In genomic region chr20:44643154-44643519, GRCh38 we compare ENCODE assay signal across 11 cellular contexts. TPM values are rescaled to one million over a fixed set of nuclear protein-coding genes. Genes with fewer than 3 reads are reported as not detected.
DNase-seq lines count a peak whose midpoint lies in the region; ATAC-seq and TF ChIP-seq lines count a peak whose summit lies in the region.
"Had no signal": no experiment of that assay in that cellular context is flagged by ENCODE, and none has a peak within 500 bp of the region (broad histone marks: within the 10 kb centered on the region; RNA-seq: fewer than 3 reads in every experiment).

No MANE protein-coding gene starts in this region.

- whole genome bisulfite sequencing in right lobe of liver (ENCODE audit: insufficient coverage, low coverage, low lambda C conversion rate, missing lambda C conversion rate) = no CpG with 5 or more reads among the region's 1 CpG

- H3K4me1 ChIP-seq in right lobe of liver = peaks cover 0 to 15% (median 4%) of the 10 kb centered on the region in 4 donors

- no peak overlapping the region for H3K4me3 Mint-ChIP-seq in activated naive CD4-positive, alpha-beta T cell treated with anti-CD3 and anti-CD28 coated beads for 36 hours
- H3K4me3 Mint-ChIP-seq in activated naive CD8-positive, alpha-beta T cell treated with anti-CD3 and anti-CD28 coated beads, Interleukin-2, amount 10 ng/mL, durations not matched to agents 7 days and 5 days = peak overlapping the region; percentile 60

- intact Hi-C loops in activated naive CD4-positive, alpha-beta T cell treated with anti-CD3 and anti-CD28 coated beads for 36 hours (cut with micrococcal nuclease) = loop anchor here (5.0 to 10.0 kb wide), 3 partner anchors 244 to 1912 kb away; partner anchors contain the start of genes OCSTAMP and YWHAB
- intact Hi-C loops in right lobe of liver (cut with DNase I) = no loop called here

- no peak overlapping the region for H3K4me3 ChIP-seq in right lobe of liver

- H3K27ac ChIP-seq in right lobe of liver (peak overlapping the region; percentile 35 to 49 (median 47)), temporal lobe (ENCODE audit: low read depth, low read length) (peak overlapping the region; percentile 63)
- H3K27ac ChIP-seq: neutrophil had no signal

- POLR2A ChIA-PET in activated naive CD8-positive, alpha-beta T cell treated with anti-CD3 and anti-CD28 coated beads, Interleukin-2, amount 10 ng/mL, durations not matched to agents 7 days and 5 days (lab: Charles Lee) = interaction anchor here (1.0 to 5.4 kb wide), 7 partner anchors 8 to 167 kb away, joined by 4 to 31 read pairs (median 5); partner anchors contain the start of genes SERINC3 and TTPAL

- H3K27ac Mint-ChIP-seq in activated naive CD4-positive, alpha-beta T cell treated with anti-CD3 and anti-CD28 coated beads for 36 hours = peak overlapping the region; percentile 57
- H3K27ac Mint-ChIP-seq in activated naive CD8-positive, alpha-beta T cell treated with anti-CD3 and anti-CD28 coated beads, Interleukin-2, amount 10 ng/mL, durations not matched to agents 7 days and 5 days = peak overlapping the region; percentile 87

- H3K4me1 Mint-ChIP-seq in activated naive CD4-positive, alpha-beta T cell treated with anti-CD3 and anti-CD28 coated beads for 36 hours (ENCODE audit: low read depth) = peaks cover 67% of the 10 kb centered on the region
- peaks cover 76% of the 10 kb centered on the region for H3K4me1 Mint-ChIP-seq in activated naive CD8-positive, alpha-beta T cell treated with anti-CD3 and anti-CD28 coated beads, Interleukin-2, amount 10 ng/mL, durations not matched to agents 7 days and 5 days

- peak in 1 of 4 donors; percentile 0 for TF ChIP-seq CTCF in right lobe of liver (IDR thresholded peaks at IDR 0.05)

- CTCF ChIA-PET in activated naive CD4-positive, alpha-beta T cell treated with anti-CD3 and anti-CD28 coated beads for 36 hours (lab: Charles Lee) = interaction anchor here (1.3 to 4.6 kb wide), 4 partner anchors 33 to 89 kb away, joined by 3 to 31 read pairs (median 4); no protein-coding TSS in a partner anchor

- H3K36me3 ChIP-seq in right lobe of liver = no peaks in the 10 kb centered on the region
- H3K36me3 ChIP-seq: neutrophil had no signal

- no peak for ATAC-seq in activated naive CD8-positive, alpha-beta T cell treated with anti-CD3 and anti-CD28 coated beads, Interleukin-2, amount 10 ng/mL, durations not matched to agents 7 days and 5 days (ENCODE audit: low read depth)
- no peak for ATAC-seq in right lobe of liver

- H3K27me3 ChIP-seq in right lobe of liver = no peaks in the 10 kb centered on the region
- H3K27me3 ChIP-seq: neutrophil had no signal

- H3K27me3 Mint-ChIP-seq in activated naive CD4-positive, alpha-beta T cell treated with anti-CD3 and anti-CD28 coated beads for 36 hours (ENCODE audit: low read depth) = no peaks in the 10 kb centered on the region
- no peaks in the 10 kb centered on the region for H3K27me3 Mint-ChIP-seq in activated naive CD8-positive, alpha-beta T cell treated with anti-CD3 and anti-CD28 coated beads, Interleukin-2, amount 10 ng/mL, durations not matched to agents 7 days and 5 days
- H3K27me3 Mint-ChIP-seq: stimulated activated naive B cell treated with anti-CD40 and anti-IgM and Interleukin-4, amounts not matched to agents 10 μg/mL and 1 μg/mL and 100 μg/mL, for 72 hours had no signal

- H3K9me3 Mint-ChIP-seq in activated naive CD4-positive, alpha-beta T cell treated with anti-CD3 and anti-CD28 coated beads for 36 hours = no peaks in the 10 kb centered on the region
- H3K9me3 Mint-ChIP-seq in activated naive CD8-positive, alpha-beta T cell treated with anti-CD3 and anti-CD28 coated beads, Interleukin-2, amount 10 ng/mL, durations not matched to agents 7 days and 5 days = peaks cover 2% of the 10 kb centered on the region
- H3K9me3 Mint-ChIP-seq: stimulated activated naive B cell treated with anti-CD40 and anti-IgM and Interleukin-4, amounts not matched to agents 10 μg/mL and 1 μg/mL and 100 μg/mL, for 72 hours had no signal

- TF ChIP-seq POLR2A in right lobe of liver (IDR thresholded peaks at IDR 0.05) = no peak

- H3K9me3 ChIP-seq in right lobe of liver = no peaks in the 10 kb centered on the region
- H3K9me3 ChIP-seq: neutrophil had no signal

- H3K36me3 Mint-ChIP-seq in activated naive CD4-positive, alpha-beta T cell treated with anti-CD3 and anti-CD28 coated beads for 36 hours (ENCODE audit: low read depth) = peaks cover 5% of the 10 kb centered on the region
- H3K36me3 Mint-ChIP-seq in activated naive CD8-positive, alpha-beta T cell treated with anti-CD3 and anti-CD28 coated beads, Interleukin-2, amount 10 ng/mL, durations not matched to agents 7 days and 5 days = peaks cover 25% of the 10 kb centered on the region

- DNase-seq in activated naive CD4-positive, alpha-beta T cell treated with anti-CD3 and anti-CD28 coated beads for 36 hours = no peak
- DNase-seq in activated naive CD4-positive, alpha-beta T cell treated with Interleukin-2 at 50 U/mL for 16 hours = no peak
- DNase-seq in activated naive CD8-positive, alpha-beta T cell treated with anti-CD3 and anti-CD28 coated beads, Interleukin-2, amount 10 ng/mL, durations not matched to agents 7 days and 5 days = no peak
- DNase-seq in right lobe of liver (no peak), NCI-H146 (lab: John Stamatoyannopoulos, UW) (no peak), GDM1 (lab: John Stamatoyannopoulos, UW) (no peak), nucleus accumbens (lab: John Stamatoyannopoulos, UW) (no peak)
- DNase-seq: activated CD4-positive, alpha-beta T cell treated with anti-CD3 and anti-CD28 coated beads for 1 hour; stimulated activated naive B cell treated with anti-CD40 and anti-IgM and Interleukin-4, amounts not matched to agents 10 μg/mL and 1 μg/mL and 100 μg/mL, for 72 hours had no signal

RNA-seq across cellular contexts. Expression of gene ADA, which starts 8.4 kb away (rescaled TPM):
- 10 to 100 TPM; 54.6 to 54.9 TPM for total RNA-seq in activated naive CD4-positive, alpha-beta T cell treated with anti-CD3 and anti-CD28 coated beads for 36 hours
- 10 to 100 TPM; 90.4 to 98.8 TPM for total RNA-seq in activated naive CD8-positive, alpha-beta T cell treated with anti-CD3 and anti-CD28 coated beads, Interleukin-2, amount 10 ng/mL, durations not matched to agents 7 days and 5 days
- total RNA-seq in right lobe of liver (1 to 10 TPM; 2.2 to 8.6 (median 3.7) TPM), temporal lobe (1.5 TPM)

Comparison
In these comparisons a context has a peak if more than half of its experiments do, and no peak if none do; other contexts are left out.
1. RNA of gene ADA, which starts 8.4 kb away (total RNA-seq): 90.4 to 98.8 TPM in activated naive CD8-positive, alpha-beta T cell treated with anti-CD3 and anti-CD28 coated beads, Interleukin-2, amount 10 ng/mL, durations not matched to agents 7 days and 5 days and 54.6 to 54.9 TPM in activated naive CD4-positive, alpha-beta T cell treated with anti-CD3 and anti-CD28 coated beads for 36 hours; 2.2 to 8.6 TPM in right lobe of liver and 1.5 TPM in temporal lobe (single experiment); every median in the first group is over 4 times any median in the second.